ENCODE assay signal across 9 cellular contexts in genomic region chr22:44739666-44740065, GRCh38. TPM values are rescaled to one million over a fixed set of nuclear protein-coding genes. Genes with fewer than 3 reads are reported as not detected.
DNase-seq lines count a peak whose midpoint lies in the region; ATAC-seq and TF ChIP-seq lines count a peak whose summit lies in the region.
"Not testable (repeated sequence)": the region's sequence is repeated elsewhere in the genome, so short reads cannot be mapped to it uniquely, and the experiment has no call there.
"Had no signal": no experiment of that assay in that cellular context is flagged by ENCODE, and none has a peak within 500 bp of the region (broad histone marks: within the 10 kb centered on the region; RNA-seq: fewer than 3 reads in every experiment).

No MANE protein-coding gene starts in this region.

- not testable (repeated sequence) for H3K79me2 ChIP-seq in HCT116 (ENCODE audit: insufficient read depth, low read length); PC-3 (ENCODE audit: low read length)

- RAD21 ChIA-PET in HCT116 (lab: Charles Lee; ENCODE audit: low non-redundant PET in 1 of 2, low total read pairs in 2 of 2, uncharacterized antibody in 2 of 2, unreplicated experiment in 2 of 2) = not testable (repeated sequence)

- not testable (repeated sequence) for H2AFZ ChIP-seq in HCT116 (ENCODE audit: low read depth, low read length, poor library complexity, severe bottlenecking); PC-3 (ENCODE audit: low read length)

- TF ChIP-seq RAD21 in HCT116 (IDR thresholded peaks at IDR 0.05; ENCODE audit: low read depth) = not testable (repeated sequence)

- not testable (repeated sequence) for H3K27me3 ChIP-seq in HCT116 (ENCODE audit: insufficient read depth, low read length); PC-3 (ENCODE audit: low read length)

- not testable (repeated sequence) for H3K9ac ChIP-seq in HCT116 (ENCODE audit: low read length); PC-3 (ENCODE audit: low read length)

- peak; percentile 24; the same call in 1 of the 2 replicates for ATAC-seq in HCT116
- peak; percentile 66 for ATAC-seq in PC-3

- BruUV-seq in HCT116 (replicated peaks; lab: Mats Ljungman, UMichigan); PC-3 (replicated peaks; lab: Mats Ljungman, UMichigan): not testable (repeated sequence)

- H3K9me3 ChIP-seq in HCT116 (ENCODE audit: control insufficient read depth in 1 of 2, insufficient read depth in 1 of 2, low read depth in 1 of 2, low read length in 2 of 2); PC-3 (ENCODE audit: low read length): not testable (repeated sequence)

- H3K9me3 Mint-ChIP-seq in progenitor cell of endocrine pancreas (ENCODE audit: low read depth) = not testable (repeated sequence)

- peaks cover 22 to 38% of the 10 kb centered on the region in 2 experiments for H3K4me1 ChIP-seq in HCT116 (ENCODE audit: control insufficient read depth in 1 of 2, insufficient read depth in 2 of 2, low read length in 2 of 2)
- peaks cover 18% of the 10 kb centered on the region; the same call in 1 of the 2 replicates for H3K4me1 ChIP-seq in PC-3 (ENCODE audit: insufficient read depth, low read length)

- POLR2A ChIA-PET in HCT116 (lab: Charles Lee); PC-3 (lab: Charles Lee; ENCODE audit: unreplicated experiment): not testable (repeated sequence)

- TF ChIP-seq CTCF in HCT116 (IDR thresholded peaks at IDR 0.05 in 2 of 3, conservative IDR thresholded peaks at IDR 0.05 in 1 of 3; ENCODE audit: borderline replicate concordance in 1 of 3, insufficient read depth in 1 of 3, low read depth in 2 of 3, low read length in 2 of 3); PC-3 (conservative IDR thresholded peaks at IDR 0.05; ENCODE audit: low read depth, low read length); epithelial cell of esophagus (IDR thresholded peaks at IDR 0.05; ENCODE audit: insufficient read depth, low read depth, low read length, missing control alignments); progenitor cell of endocrine pancreas (IDR thresholded peaks at IDR 0.05; ENCODE audit: unreplicated experiment): not testable (repeated sequence)

- H3K36me3 ChIP-seq in HCT116 (ENCODE audit: control insufficient read depth in 1 of 2, insufficient read depth in 2 of 2, low read length in 2 of 2); PC-3 (ENCODE audit: low read depth, low read length): not testable (repeated sequence)

- peak overlapping the region in 1 of 2 experiments; percentile 11; a peak in 1 of 4 replicates for H3K4me3 ChIP-seq in HCT116 (replicated peaks in 1 of 2; ENCODE audit: low read depth in 1 of 2, low read length in 2 of 2)
- H3K4me3 ChIP-seq in PC-3 (ENCODE audit: low read length); epithelial cell of esophagus (ENCODE audit: low read length): not testable (repeated sequence)

- H4K20me1 ChIP-seq in HCT116 (ENCODE audit: insufficient read depth); PC-3 (ENCODE audit: low read length): not testable (repeated sequence)

- CTCF ChIA-PET in HCT116 (lab: Charles Lee); PC-3 (lab: Charles Lee): not testable (repeated sequence)

- not testable (repeated sequence) for H3K27me3 Mint-ChIP-seq in progenitor cell of endocrine pancreas

- in situ Hi-C loops in Caki2 (cut with HindIII; ENCODE audit: low pct_unique_long_range_greater_than_20kb, low sequenced_read_pairs) = not testable (repeated sequence)

- intact Hi-C loops in HCT116 (cut with micrococcal nuclease); PC-3 (cut with micrococcal nuclease): not testable (repeated sequence)

- not testable (repeated sequence) for H3F3A ChIP-seq in PC-3 (ENCODE audit: low read length, unreplicated experiment)

- not testable (repeated sequence) for H3K9me2 ChIP-seq in HCT116 (ENCODE audit: insufficient read depth); PC-3 (replicated peaks; ENCODE audit: low read length)

- not testable (repeated sequence) for TF ChIP-seq POLR2A in HCT116 (IDR thresholded peaks at IDR 0.05; ENCODE audit: borderline replicate concordance, extremely low read depth, insufficient read depth, insufficient read length)

- not testable (repeated sequence) for H3K4me3 Mint-ChIP-seq in progenitor cell of endocrine pancreas (ENCODE audit: low read depth)

- peaks cover 30% of the 10 kb centered on the region for H3K4me1 Mint-ChIP-seq in progenitor cell of endocrine pancreas (ENCODE audit: low read depth)

- DNase-seq in Caki2 (ENCODE audit: low read depth) = peak; percentile 88
- not testable (repeated sequence) for DNase-seq in HCT116 (ENCODE audit: low read depth, low spot score); progenitor cell of endocrine pancreas (ENCODE audit: low spot score, unreplicated experiment)
- DNase-seq in PC-3 = peak; percentile 71
- peak; percentile 70 for DNase-seq in astrocyte of the hippocampus (ENCODE audit: low read depth, low spot score)
- peak; percentile 81 for DNase-seq in epithelial cell of esophagus (ENCODE audit: low read depth)
- DNase-seq in islet precursor cell = peak; percentile 72

- peak overlapping the region; percentile 60 for H3K4me2 ChIP-seq in HCT116 (ENCODE audit: low read length)
- not testable (repeated sequence) for H3K4me2 ChIP-seq in PC-3 (ENCODE audit: low read length)

- H3K36me3 Mint-ChIP-seq in progenitor cell of endocrine pancreas (ENCODE audit: insufficient read depth) = not testable (repeated sequence)

- 0 out of 2 replicates have a peak overlapping the region, but pooled peaks have one; percentile 29 for H3K27ac ChIP-seq in HCT116 (ENCODE audit: low read depth, low read length)
- H3K27ac ChIP-seq in PC-3 (ENCODE audit: low read length) = not testable (repeated sequence)

- peak overlapping the region; percentile 46 for H3K27ac Mint-ChIP-seq in progenitor cell of endocrine pancreas

RNA-seq across cellular contexts. Expression of gene ARHGAP8, which starts 12.7 kb away (rescaled TPM):
- total RNA-seq in Caki2 (2014; rRNA removed; shearing (Covaris generic); ENCODE audit: low replicate concordance) = 3.0 and 7.7 TPM in 2 replicates
- total RNA-seq in HCT116 (2021; ENCODE audit: unreplicated experiment) = 67.5 TPM
- polyA plus RNA-seq in HCT116 (2012) = 41.9 and 45.9 TPM in 2 replicates
- 29.4 and 30.9 TPM in 2 replicates for total RNA-seq in PC-3 (2014; rRNA removed)
- total RNA-seq in progenitor cell of endocrine pancreas = 100 and 105 TPM in 2 replicates
- polyA plus RNA-seq: CD8-positive, alpha-beta memory T cell; IgD-negative memory B cell had no signal

RNA-seq across cellular contexts. Expression of gene PRR5, which starts 37.7 kb away (rescaled TPM):
- total RNA-seq in Caki2 (2014; rRNA removed; shearing (Covaris generic); ENCODE audit: low replicate concordance) = 51.9 and 65.0 TPM in 2 replicates
- total RNA-seq in HCT116 (2021; ENCODE audit: unreplicated experiment) (26.9 TPM), PC-3 (2014; rRNA removed) (14.5 and 21.8 TPM in 2 replicates), progenitor cell of endocrine pancreas (20.5 and 21.3 TPM in 2 replicates)
- polyA plus RNA-seq in HCT116 (2012) = 16.9 and 17.4 TPM in 2 replicates
